Comparison of ENCODE assay signal across 12 cellular contexts in genomic region chr1:9279172-9279840, GRCh38. TPM values are rescaled to one million over a fixed set of nuclear protein-coding genes. Genes with fewer than 3 reads are reported as not detected.
DNase-seq lines count a peak whose midpoint lies in the region; ATAC-seq and TF ChIP-seq lines count a peak whose summit lies in the region.
"Had no signal": no experiment of that assay in that cellular context is flagged by ENCODE, and none has a peak within 500 bp of the region (broad histone marks: within the 10 kb centered on the region; RNA-seq: fewer than 3 reads in every experiment).

No MANE protein-coding gene starts in this region.

- no peaks in the 10 kb centered on the region for H3K27me3 Mint-ChIP-seq in T-helper 2 cell treated with Interferon-gamma antibody and Interleukin-4, amounts not matched to agents 5 μg/mL and 100 μg/mL, for 36 hours (ENCODE audit: low read depth)

- H3F3A ChIP-seq in GM23248 (ENCODE audit: insufficient read depth): peaks cover 10% of the 10 kb centered on the region

- peak overlapping the region; percentile 55 for H2AFZ ChIP-seq in GM23248

- intact Hi-C loops in sciatic nerve (cut with DNase I): no loop called here

- no peaks in the 10 kb centered on the region for H3K9me2 ChIP-seq in GM23248 (ENCODE audit: insufficient read depth)

- H3K9me3 ChIP-seq in GM23248 (ENCODE audit: low read depth): no peaks in the 10 kb centered on the region
- H3K9me3 ChIP-seq: ovary, upper lobe of left lung had no signal

- peaks cover 58% of the 10 kb centered on the region for H3K4me1 ChIP-seq in GM23248 (ENCODE audit: insufficient read depth)

- no peak for TF ChIP-seq CTCF in GM13976 (IDR thresholded peaks at IDR 0.05; ENCODE audit: borderline replicate concordance, control extremely low read depth, extremely low read depth, insufficient read depth, missing control alignments)

- WGBS in GM23248 (ENCODE audit: low coverage in 1 of 2, low lambda C conversion rate in 2 of 2, missing lambda C conversion rate in 2 of 2), 2 experiments: 76 to 80% methylated on average over 23 of the region's 23 CpGs

- H3K27ac Mint-ChIP-seq in T-helper 2 cell treated with Interferon-gamma antibody and Interleukin-4, amounts not matched to agents 5 μg/mL and 100 μg/mL, for 36 hours: peak overlapping the region; percentile 45

- no peaks in the 10 kb centered on the region for H3K79me2 ChIP-seq in GM23248 (ENCODE audit: insufficient read depth)

- no peaks in the 10 kb centered on the region for H3K36me3 ChIP-seq in GM23248 (ENCODE audit: low read depth)
- H3K36me3 ChIP-seq: ovary, upper lobe of left lung had no signal

- no peak for ATAC-seq in sciatic nerve

- H3K36me3 Mint-ChIP-seq in T-helper 2 cell treated with Interferon-gamma antibody and Interleukin-4, amounts not matched to agents 5 μg/mL and 100 μg/mL, for 36 hours (ENCODE audit: low read depth): peaks cover 11% of the 10 kb centered on the region

- in situ Hi-C loops in GM23248 (cut with MboI): no loop called here
- in situ Hi-C loops in GM13976 (cut with MboI; ENCODE audit: low sequenced_read_pairs, unreplicated experiment): no loop called here

- H3K4me2 ChIP-seq in GM23248 (ENCODE audit: unreplicated experiment): peak overlapping the region; percentile 24

- H4K20me1 ChIP-seq in GM23248 (ENCODE audit: insufficient read depth): no peaks in the 10 kb centered on the region

- H3K4me1 Mint-ChIP-seq in T-helper 2 cell treated with Interferon-gamma antibody and Interleukin-4, amounts not matched to agents 5 μg/mL and 100 μg/mL, for 36 hours (ENCODE audit: low read depth): peaks cover 62% of the 10 kb centered on the region

- H3K4me3 Mint-ChIP-seq in T-helper 2 cell treated with Interferon-gamma antibody and Interleukin-4, amounts not matched to agents 5 μg/mL and 100 μg/mL, for 36 hours: peak overlapping the region; percentile 56

- H3K27ac ChIP-seq in GM23248: no peak overlapping the region
- H3K27ac ChIP-seq: ovary, upper lobe of left lung had no signal

- H3K9ac ChIP-seq in GM23248: no peak overlapping the region; the same call in 1 of the 2 replicates

- DNase-seq in GM23248: peak; percentile 40
- peak; percentile 68 for DNase-seq in T-helper 2 cell treated with Interferon-gamma antibody and Interleukin-4, amounts not matched to agents 5 μg/mL and 100 μg/mL, for 36 hours (ENCODE audit: low spot score)
- peak; percentile 39 for DNase-seq in fibroblast of peridontal ligament (ENCODE audit: extremely low read depth)
- DNase-seq in stimulated activated CD8-positive, alpha-beta memory T cell treated with anti-CD3 and anti-CD28 coated beads, Interleukin-15, amount 100 ng/mL, for 48 hours (ENCODE audit: low read depth in 2 of 2): peak; percentile 38 to 39
- DNase-seq in kidney tubule cell (ENCODE audit: low spot score): no peak
- DNase-seq in GM13976 (ENCODE audit: low spot score): no peak
- no peak for DNase-seq in sciatic nerve (ENCODE audit: low spot score)
- DNase-seq in stimulated activated CD4-positive, alpha-beta T cell treated with anti-CD3 and anti-CD28 coated beads, Interleukin-12 subunit alpha, Interleukin-12 subunit beta, amount 100 ng/mL, for 4 hours: no peak
- DNase-seq: left cardiac atrium, NCI-H1694, ovary had no signal

- peaks cover 7% of the 10 kb centered on the region for H3K9me3 Mint-ChIP-seq in T-helper 2 cell treated with Interferon-gamma antibody and Interleukin-4, amounts not matched to agents 5 μg/mL and 100 μg/mL, for 36 hours

- H3K27me3 ChIP-seq in GM23248 (replicated peaks; ENCODE audit: insufficient read depth): no peaks in the 10 kb centered on the region
- H3K27me3 ChIP-seq: ovary, upper lobe of left lung had no signal

- H3K4me3 ChIP-seq in GM23248: no peak overlapping the region
- H3K4me3 ChIP-seq: ovary, upper lobe of left lung had no signal

RNA-seq across cellular contexts. Expression of gene SPSB1, which starts 13.4 kb away (rescaled TPM):
- total RNA-seq in GM23248 (2014; rRNA removed; shearing (Covaris generic)): 13.5 and 22.7 TPM in 2 replicates
- 13.5 and 13.6 TPM in 2 replicates for polyA plus RNA-seq in GM23248 (2016; fragmentation: Nextera tagmentation; extraction: Ambion mirVana)
- 20.1 TPM for total RNA-seq in sciatic nerve

RNA-seq across cellular contexts. Expression of gene H6PD, which starts 44.7 kb away (rescaled TPM):
- 29.6 and 31.4 TPM in 2 replicates for total RNA-seq in GM23248 (2014; rRNA removed; shearing (Covaris generic))
- 14.5 and 16.1 TPM in 2 replicates for polyA plus RNA-seq in GM23248 (2016; fragmentation: Nextera tagmentation; extraction: Ambion mirVana)
- 52.9 TPM for total RNA-seq in sciatic nerve

Comparison
In these comparisons a context has a peak if more than half of its experiments do, and no peak if none do; other contexts are left out.
1. DNase-seq: peak in GM23248 (single experiment), T-helper 2 cell treated with Interferon-gamma antibody and Interleukin-4, amounts not matched to agents 5 μg/mL and 100 μg/mL, for 36 hours (single experiment), fibroblast of peridontal ligament (single experiment) and stimulated activated CD8-positive, alpha-beta memory T cell treated with anti-CD3 and anti-CD28 coated beads, Interleukin-15, amount 100 ng/mL, for 48 hours (2 of 2); none in kidney tubule cell (single experiment), GM13976 (single experiment), sciatic nerve (single experiment) and stimulated activated CD4-positive, alpha-beta T cell treated with anti-CD3 and anti-CD28 coated beads, Interleukin-12 subunit alpha, Interleukin-12 subunit beta, amount 100 ng/mL, for 4 hours (single experiment).